ENCODE assay signal across 1 cellular context in the genomic region with DNA sequence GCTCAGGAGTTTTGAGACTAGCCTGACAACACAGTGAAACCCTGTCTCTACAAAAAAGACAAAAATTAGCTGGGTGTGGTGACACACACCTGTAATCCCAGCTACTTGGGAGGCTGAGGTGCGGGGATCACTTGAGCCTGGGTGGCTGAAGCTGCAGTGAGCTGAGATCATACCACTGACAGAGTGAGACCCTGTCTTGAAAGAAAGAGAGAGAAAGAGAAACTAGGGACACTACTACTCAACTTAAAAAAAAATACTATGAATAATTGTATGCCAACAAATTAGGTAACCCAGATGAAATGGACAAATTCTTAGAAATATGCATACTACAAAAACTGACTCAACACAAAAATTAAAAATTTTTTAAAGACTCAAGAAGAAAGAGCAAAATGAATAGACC.
A peak's percentile ranks its signal among the peaks of the same experiment; 100 is the strongest.
TF ChIP-seq lines count a peak whose summit lies in the region.

No MANE protein-coding gene starts in this region.

TF ChIP-seq in K562, 482 proteins besides CTCF, POLR2A, EP300 and RAD21 (continued from another document):
- 0 out of 2 replicates have a peak, but pooled peaks have one; percentile 3 for TF ChIP-seq ZNF316 (IDR thresholded peaks at IDR 0.05)
